Comparison of ENCODE assay signal across 8 cellular contexts in genomic region chr10:58531084-58531695, GRCh38.
DNase-seq lines count a peak whose midpoint lies in the region; ATAC-seq and TF ChIP-seq lines count a peak whose summit lies in the region.

No MANE protein-coding gene starts in this region.

- no peak overlapping the region for H3K4me3 ChIP-seq in astrocyte of the cerebellum (ENCODE audit: low read depth, low read length)

- no peak overlapping the region for H3K27ac ChIP-seq in RWPE1

- DNase-seq in NCI-H2107 treated with DMSO at 0.1 percent for 48 hours (lab: John Stamatoyannopoulos, UW; ENCODE audit: unreplicated experiment) (peak; percentile 12), NCI-H2107 (lab: John Stamatoyannopoulos, UW) (no peak), RWPE1 (ENCODE audit: low spot score) (peak; percentile 29), astrocyte of the cerebellum (ENCODE audit: low read depth) (peak; percentile 66), islet precursor cell (peak; percentile 83)
- peak; percentile 19 to 37 (median 30) for DNase-seq in stimulated activated CD4-positive, alpha-beta T cell treated with anti-CD3 and anti-CD28 coated beads, TNF-alpha, amount 100 ng/mL, for 48 hours (ENCODE audit: low read depth in 3 of 3)

- no peak for TF ChIP-seq EP300 in Ishikawa (IDR thresholded peaks at IDR 0.05; ENCODE audit: borderline replicate concordance)

- ATAC-seq in GM21737 (IDR thresholded peaks at IDR 0.05; ENCODE audit: unreplicated experiment) = peak; percentile 90

- CTCF ChIA-PET in RWPE1 (lab: Yijun Ruan, JAX) = interaction anchor here (0.5 to 2.0 kb wide), 30 partner anchors 9 to 1376 kb away, joined by 3 to 10 read pairs (median 4); partner anchors contain the start of genes BICC1 and TFAM

- POLR2A ChIA-PET in RWPE1 (lab: Yijun Ruan, JAX; ENCODE audit: low non-redundant PET) = no interaction called here

- peak; percentile 85 for TF ChIP-seq RAD21 in Ishikawa (IDR thresholded peaks at IDR 0.05; ENCODE audit: low read depth)

- in situ Hi-C loops in astrocyte of the cerebellum (cut with HindIII; ENCODE audit: low sequenced_read_pairs) = no loop called here

- TF ChIP-seq CTCF in RWPE1 (conservative IDR thresholded peaks at IDR 0.05; ENCODE audit: low read depth) (peak; percentile 84), astrocyte of the cerebellum (IDR thresholded peaks at IDR 0.05; ENCODE audit: low read depth, low read length, missing control alignments) (peak; percentile 82)

TF ChIP-seq in Ishikawa, 13 proteins besides CTCF, POLR2A, EP300 and RAD21:
- TF ChIP-seq FOXM1 (IDR thresholded peaks at IDR 0.05; ENCODE audit: borderline replicate concordance, low read depth) (no peak), NFIC (IDR thresholded peaks at IDR 0.05) (no peak), EGR1 (IDR thresholded peaks at IDR 0.05) (no peak), CEBPB (IDR thresholded peaks at IDR 0.05) (0 out of 2 replicates have a peak, but pooled peaks have one; percentile 10), TCF12 (IDR thresholded peaks at IDR 0.05; ENCODE audit: low read depth) (no peak), TAF1 (IDR thresholded peaks at IDR 0.05; ENCODE audit: low read depth) (no peak), MAX (IDR thresholded peaks at IDR 0.05) (no peak)
